ENCODE assay signal across 1 cellular context in genomic region chr3:122568755-122569154, GRCh38.
TF ChIP-seq lines count a peak whose summit lies in the region.

No MANE protein-coding gene starts in this region.

TF ChIP-seq in SK-N-SH, 30 proteins besides CTCF, POLR2A, EP300 and RAD21:
- TF ChIP-seq GABPA (IDR thresholded peaks at IDR 0.05; ENCODE audit: low read depth) (no peak), JUND (IDR thresholded peaks at IDR 0.05) (no peak), NFIC (IDR thresholded peaks at IDR 0.05; ENCODE audit: borderline replicate concordance) (no peak), RFX5 (IDR thresholded peaks at IDR 0.05; ENCODE audit: low read length) (no peak), PBX3 (IDR thresholded peaks at IDR 0.05) (no peak), FOSL2 (IDR thresholded peaks at IDR 0.05; ENCODE audit: borderline replicate concordance, low read depth) (no peak), POLR2AphosphoS5 (IDR thresholded peaks at IDR 0.05; ENCODE audit: low read depth, low read length) (no peak), ELF1 (IDR thresholded peaks at IDR 0.05) (no peak), MXI1 (IDR thresholded peaks at IDR 0.05; ENCODE audit: low read depth, low read length) (no peak), EZH2phosphoT487 (IDR thresholded peaks at IDR 0.05; ENCODE audit: borderline replicate concordance, low read depth) (no peak), SIN3A (IDR thresholded peaks at IDR 0.05; ENCODE audit: borderline replicate concordance, low read depth, low read length) (no peak), USF2 (IDR thresholded peaks at IDR 0.05; ENCODE audit: borderline replicate concordance, low read depth, low read length) (no peak), FOXM1 (IDR thresholded peaks at IDR 0.05; ENCODE audit: low read depth) (no peak), RCOR1 (IDR thresholded peaks at IDR 0.05; ENCODE audit: low read length) (no peak), RXRA (IDR thresholded peaks at IDR 0.05; ENCODE audit: borderline replicate concordance, low read depth) (no peak), ZBTB33 (IDR thresholded peaks at IDR 0.05; ENCODE audit: borderline replicate concordance, low read depth) (no peak)
- TF ChIP-seq, protein P1, sequence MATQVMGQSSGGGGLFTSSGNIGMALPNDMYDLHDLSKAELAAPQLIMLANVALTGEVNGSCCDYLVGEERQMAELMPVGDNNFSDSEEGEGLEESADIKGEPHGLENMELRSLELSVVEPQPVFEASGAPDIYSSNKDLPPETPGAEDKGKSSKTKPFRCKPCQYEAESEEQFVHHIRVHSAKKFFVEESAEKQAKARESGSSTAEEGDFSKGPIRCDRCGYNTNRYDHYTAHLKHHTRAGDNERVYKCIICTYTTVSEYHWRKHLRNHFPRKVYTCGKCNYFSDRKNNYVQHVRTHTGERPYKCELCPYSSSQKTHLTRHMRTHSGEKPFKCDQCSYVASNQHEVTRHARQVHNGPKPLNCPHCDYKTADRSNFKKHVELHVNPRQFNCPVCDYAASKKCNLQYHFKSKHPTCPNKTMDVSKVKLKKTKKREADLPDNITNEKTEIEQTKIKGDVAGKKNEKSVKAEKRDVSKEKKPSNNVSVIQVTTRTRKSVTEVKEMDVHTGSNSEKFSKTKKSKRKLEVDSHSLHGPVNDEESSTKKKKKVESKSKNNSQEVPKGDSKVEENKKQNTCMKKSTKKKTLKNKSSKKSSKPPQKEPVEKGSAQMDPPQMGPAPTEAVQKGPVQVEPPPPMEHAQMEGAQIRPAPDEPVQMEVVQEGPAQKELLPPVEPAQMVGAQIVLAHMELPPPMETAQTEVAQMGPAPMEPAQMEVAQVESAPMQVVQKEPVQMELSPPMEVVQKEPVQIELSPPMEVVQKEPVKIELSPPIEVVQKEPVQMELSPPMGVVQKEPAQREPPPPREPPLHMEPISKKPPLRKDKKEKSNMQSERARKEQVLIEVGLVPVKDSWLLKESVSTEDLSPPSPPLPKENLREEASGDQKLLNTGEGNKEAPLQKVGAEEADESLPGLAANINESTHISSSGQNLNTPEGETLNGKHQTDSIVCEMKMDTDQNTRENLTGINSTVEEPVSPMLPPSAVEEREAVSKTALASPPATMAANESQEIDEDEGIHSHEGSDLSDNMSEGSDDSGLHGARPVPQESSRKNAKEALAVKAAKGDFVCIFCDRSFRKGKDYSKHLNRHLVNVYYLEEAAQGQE (IDR thresholded peaks at IDR 0.05; ENCODE audit: low read depth, low read length): no peak
- TF ChIP-seq, protein P2, sequence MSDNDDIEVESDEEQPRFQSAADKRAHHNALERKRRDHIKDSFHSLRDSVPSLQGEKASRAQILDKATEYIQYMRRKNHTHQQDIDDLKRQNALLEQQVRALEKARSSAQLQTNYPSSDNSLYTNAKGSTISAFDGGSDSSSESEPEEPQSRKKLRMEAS (IDR thresholded peaks at IDR 0.05; ENCODE audit: low read depth): no peak
